Comparison of ENCODE assay signal across 8 cellular contexts in the genomic region with DNA sequence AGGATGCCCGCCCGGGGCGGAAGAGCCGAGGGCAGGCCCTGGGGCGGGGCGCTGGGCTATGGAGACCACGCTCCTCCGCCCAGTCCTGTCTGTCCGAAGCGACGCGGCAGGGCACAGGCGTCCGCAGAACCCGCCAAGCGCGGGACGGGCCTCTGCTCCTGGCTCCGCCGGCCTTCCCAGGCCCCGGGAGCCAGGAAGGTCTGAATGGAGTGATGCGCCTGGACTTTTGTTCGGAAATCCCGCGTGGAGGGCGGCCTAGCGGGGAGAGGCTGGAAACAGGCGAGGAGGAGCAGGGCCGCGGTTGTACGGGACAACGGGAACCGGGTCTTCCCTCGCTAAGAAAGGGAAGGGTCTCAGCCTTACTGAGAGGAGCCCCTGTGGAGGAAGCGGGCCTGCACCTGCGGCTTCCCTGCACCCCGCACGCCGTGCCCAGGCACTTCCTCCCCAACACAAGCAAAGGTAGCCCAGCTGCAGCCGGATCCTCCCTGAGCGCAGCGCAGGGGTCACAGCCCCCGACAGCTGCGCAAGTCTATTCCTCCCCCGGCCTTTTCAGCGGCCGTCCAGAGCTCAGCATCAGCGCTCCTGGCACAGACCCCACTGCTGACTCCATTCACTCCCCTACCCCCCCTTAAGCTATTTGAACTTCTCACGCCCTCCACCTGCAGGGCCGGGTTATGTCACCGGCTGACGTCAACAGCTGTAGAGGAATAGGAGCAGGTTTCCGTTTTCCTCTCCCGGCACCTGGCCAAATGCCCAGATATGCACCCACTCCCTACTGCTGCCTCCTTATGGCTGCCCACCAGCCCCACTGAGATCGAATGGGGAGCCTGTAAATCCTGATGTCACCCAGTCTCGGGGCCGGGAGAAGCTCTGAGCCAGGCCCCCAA.
DNase-seq lines count a peak whose midpoint lies in the region; ATAC-seq lines count a peak whose summit lies in the region.

No MANE protein-coding gene starts in this region.

- peak; percentile 42 for DNase-seq in activated CD4-positive, CD25-positive, alpha-beta regulatory T cell treated with anti-CD3 and anti-CD28 coated beads, Interleukin-2, amount 50 U/mL, for 72 hours
- DNase-seq in activated CD4-positive, CD25-positive, alpha-beta regulatory T cell (lab: John Stamatoyannopoulos, UW), result no peak
- DNase-seq in activated naive CD4-positive, alpha-beta T cell treated with anti-CD3 and anti-CD28 coated beads, Interleukin-2, amount 50 U/mL, for 72 hours (ENCODE audit: low spot score in 2 of 2), result no peak
- DNase-seq in KBM-7, result no peak
- no peak for DNase-seq in glomerular visceral epithelial cell (ENCODE audit: extremely low spot score)

- H3K27me3 Mint-ChIP-seq in stimulated activated naive CD8-positive, alpha-beta T cell treated with anti-CD3 and anti-CD28 coated beads, Interleukin-15, Interleukin-2, amounts not matched to agents 100 ng/mL and 50 ng/mL, for 24 hours, result peaks cover 26% of the 10 kb centered on the region

- H3K4me1 ChIP-seq in iPS-20b (ENCODE audit: insufficient read depth, low read length), result no peaks in the 10 kb centered on the region

- peak overlapping the region; percentile 45; the same call in 1 of the 2 replicates for H3K9ac ChIP-seq in iPS-20b (ENCODE audit: low read depth, low read length)

- peaks cover 10% of the 10 kb centered on the region for H3K4me1 Mint-ChIP-seq in stimulated activated naive CD8-positive, alpha-beta T cell treated with anti-CD3 and anti-CD28 coated beads, Interleukin-15, Interleukin-2, amounts not matched to agents 100 ng/mL and 50 ng/mL, for 24 hours (ENCODE audit: low read depth)

- H3K27ac Mint-ChIP-seq in activated naive CD4-positive, alpha-beta T cell treated with anti-CD3 and anti-CD28 coated beads, Interleukin-2, amount 50 U/mL, for 72 hours, result peak overlapping the region in 1 of 2 donors; percentile 76
- H3K27ac Mint-ChIP-seq in stimulated activated naive CD8-positive, alpha-beta T cell treated with anti-CD3 and anti-CD28 coated beads, Interleukin-15, Interleukin-2, amounts not matched to agents 100 ng/mL and 50 ng/mL, for 24 hours, result no peak overlapping the region

- ATAC-seq in activated naive CD4-positive, alpha-beta T cell treated with anti-CD3 and anti-CD28 coated beads, Interleukin-2, amount 50 U/mL, for 72 hours, result peak; percentile 49 to 85
- ATAC-seq in GM18520 (IDR thresholded peaks at IDR 0.05; ENCODE audit: unreplicated experiment), result no peak

- no peak overlapping the region for H3K27ac ChIP-seq in iPS-20b (ENCODE audit: low read length)

- in situ Hi-C loops in KBM-7 (cut with MboI; ENCODE audit: low pct_unique_long_range_greater_than_20kb, low sequenced_read_pairs), result no loop called here

- no peaks in the 10 kb centered on the region for H3K36me3 ChIP-seq in iPS-20b (ENCODE audit: insufficient read depth, low read depth, low read length)

- H3K36me3 Mint-ChIP-seq in activated naive CD4-positive, alpha-beta T cell treated with anti-CD3 and anti-CD28 coated beads, Interleukin-2, amount 50 U/mL, for 72 hours, result no peaks in the 10 kb centered on the region
- no peaks in the 10 kb centered on the region for H3K36me3 Mint-ChIP-seq in stimulated activated naive CD8-positive, alpha-beta T cell treated with anti-CD3 and anti-CD28 coated beads, Interleukin-15, Interleukin-2, amounts not matched to agents 100 ng/mL and 50 ng/mL, for 24 hours (ENCODE audit: low read depth)

- H3K9me3 ChIP-seq in iPS-20b (ENCODE audit: insufficient read depth, low read depth, low read length), result no peaks in the 10 kb centered on the region

- peaks cover 50% of the 10 kb centered on the region for H3K27me3 ChIP-seq in iPS-20b (ENCODE audit: insufficient read depth, low read length)

- H3K4me3 Mint-ChIP-seq in stimulated activated naive CD8-positive, alpha-beta T cell treated with anti-CD3 and anti-CD28 coated beads, Interleukin-15, Interleukin-2, amounts not matched to agents 100 ng/mL and 50 ng/mL, for 24 hours, result peak overlapping the region; percentile 71

- peak overlapping the region; percentile 76 for H3K4me3 ChIP-seq in iPS-20b (ENCODE audit: low read length)

- H3K9me3 Mint-ChIP-seq in activated naive CD4-positive, alpha-beta T cell treated with anti-CD3 and anti-CD28 coated beads, Interleukin-2, amount 50 U/mL, for 72 hours, result no peaks in the 10 kb centered on the region
- H3K9me3 Mint-ChIP-seq in stimulated activated naive CD8-positive, alpha-beta T cell treated with anti-CD3 and anti-CD28 coated beads, Interleukin-15, Interleukin-2, amounts not matched to agents 100 ng/mL and 50 ng/mL, for 24 hours, result no peaks in the 10 kb centered on the region
